Comparison of ENCODE assay signal across 25 cellular contexts in genomic region chr16:86324320-86324719, GRCh38.
DNase-seq lines count a peak whose midpoint lies in the region; ATAC-seq and TF ChIP-seq lines count a peak whose summit lies in the region.
"Had no signal": no experiment of that assay in that cellular context is flagged by ENCODE, and none has a peak within 500 bp of the region (broad histone marks: within the 10 kb centered on the region; RNA-seq: fewer than 3 reads in every experiment).

No MANE protein-coding gene starts in this region.

- H3K36me3 Mint-ChIP-seq in nephron progenitor cell (ENCODE audit: low read depth) (peaks cover 3% of the 10 kb centered on the region), H9 (ENCODE audit: insufficient read depth in 1 of 3, low read depth in 3 of 3) (0 out of 7 replicates have a peak, but pooled peaks cover 0 to 2% (median 0%) of the 10 kb centered on the region in 3 experiments)
- H3K36me3 Mint-ChIP-seq: CD8-positive, alpha-beta T cell had no signal

- no peak overlapping the region for H2BK15ac ChIP-seq in H9 (ENCODE audit: low read depth, low read length)

- H2AK5ac ChIP-seq in H9 (ENCODE audit: insufficient read length, low read length): no peak overlapping the region

- H2AFZ ChIP-seq in H9 (ENCODE audit: low read length): no peak overlapping the region

- H3K9me3 ChIP-seq in sigmoid colon (peaks cover 0 to 2% (median 0%) of the 10 kb centered on the region in 4 donors), aorta (ENCODE audit: control insufficient read depth, low read length) (peaks cover 5% of the 10 kb centered on the region), H9 (ENCODE audit: control insufficient read depth, low read depth, low read length) (peaks cover 5% of the 10 kb centered on the region)

- H3K4me2 ChIP-seq in H9 (ENCODE audit: insufficient read depth, insufficient read length, low read length): no peak overlapping the region
- H3K4me2 ChIP-seq: A549; BLaER1 treated with 17β-estradiol and CSF1 and Interleukin-3, amounts not matched to agents 10 nM and 100 nM had no signal

- H3K27me3 Mint-ChIP-seq in nephron progenitor cell (ENCODE audit: low read depth, poor library complexity) (peaks cover 83% of the 10 kb centered on the region), H9 (ENCODE audit: low read depth) (peaks cover 20% of the 10 kb centered on the region)

- peak; percentile 33 for DNase-seq in activated effector memory CD4-positive, alpha-beta T cell treated with anti-CD3 and anti-CD28 coated beads, Interleukin-2, amount 50 U/mL, for 16 hours
- no peak for DNase-seq in activated effector memory CD4-positive, alpha-beta T cell treated with Interleukin-2 at 50 U/mL for 16 hours
- peak; percentile 43 for DNase-seq in nephron progenitor cell
- DNase-seq in sigmoid colon: peak; percentile 65
- peak; percentile 32 to 67 for DNase-seq in aorta
- DNase-seq in NOMO-1 treated with dmso at 0.1 percent for 144 hours (lab: John Stamatoyannopoulos, UW; ENCODE audit: unreplicated experiment): no peak
- DNase-seq in H9: no peak
- DNase-seq: AML-193; CD4-positive, alpha-beta T cell; CD8-positive, alpha-beta T cell; COR-L47; DMS 273 treated with DMSO at 0.1 percent for 48 hours; DMS153; DMS53; DMS79; DND-41; EL; GDM1 had no signal

- no peak overlapping the region for H3T11ph ChIP-seq in H9 (ENCODE audit: low read length)

- no peaks in the 10 kb centered on the region for H4K20me1 ChIP-seq in H9 (ENCODE audit: control insufficient read depth, insufficient read depth, insufficient read length)
- H4K20me1 ChIP-seq: BLaER1 treated with 17β-estradiol and CSF1 and Interleukin-3, amounts not matched to agents 10 nM and 100 nM had no signal

- ATAC-seq in aorta (ENCODE audit: low FRiP score): no peak
- ATAC-seq in HG03460 (IDR thresholded peaks at IDR 0.05; ENCODE audit: unreplicated experiment): no peak
- ATAC-seq: A549; CD8-positive, alpha-beta T cell; GM12878 had no signal

- no peak overlapping the region for H4K5ac ChIP-seq in H9 (ENCODE audit: insufficient read length, low read depth, low read length)

- H3K27ac ChIP-seq in sigmoid colon (no peak overlapping the region), aorta (ENCODE audit: low read depth in 1 of 2, low read length in 2 of 2) (no peak overlapping the region), H9 (ENCODE audit: insufficient read length, low read depth, low read length) (no peak overlapping the region)
- H3K27ac ChIP-seq: 22Rv1; A549; BLaER1 treated with 17β-estradiol and CSF1 and Interleukin-3, amounts not matched to agents 10 nM and 100 nM; C4-2B had no signal

- H3K4me1 Mint-ChIP-seq in nephron progenitor cell: peaks cover 35% of the 10 kb centered on the region
- no peaks in the 10 kb centered on the region for H3K4me1 Mint-ChIP-seq in H9
- H3K4me1 Mint-ChIP-seq: B cell had no signal

- H2BK20ac ChIP-seq in H9 (ENCODE audit: low read depth, low read length, poor library complexity, severe bottlenecking): no peak overlapping the region

- H3K23me2 ChIP-seq in H9 (ENCODE audit: insufficient read length, low read depth, low read length, poor library complexity, severe bottlenecking): no peaks in the 10 kb centered on the region

- H3K14ac ChIP-seq in H9 (ENCODE audit: insufficient read depth, low read length): no peak overlapping the region

- no peak for TF ChIP-seq CTCF in nephron progenitor cell (IDR thresholded peaks at IDR 0.05)
- TF ChIP-seq CTCF in sigmoid colon (IDR thresholded peaks at IDR 0.05): no peak
- no peak for TF ChIP-seq CTCF in H9 (conservative IDR thresholded peaks at IDR 0.05)

- no peak overlapping the region for H3K4me3 Mint-ChIP-seq in nephron progenitor cell
- H3K4me3 Mint-ChIP-seq in H9: no peak overlapping the region
- H3K4me3 Mint-ChIP-seq: B cell; CD4-positive, alpha-beta T cell; CD8-positive, alpha-beta T cell had no signal

- H3K27me3 ChIP-seq in sigmoid colon: no peaks in the 10 kb centered on the region
- peaks cover 0 to 4% of the 10 kb centered on the region in 2 donors for H3K27me3 ChIP-seq in aorta (ENCODE audit: control insufficient read depth in 1 of 2, insufficient read depth in 2 of 2, low read length in 1 of 2)
- H3K27me3 ChIP-seq in H9 (ENCODE audit: insufficient read depth, low read length): no peaks in the 10 kb centered on the region
- H3K27me3 ChIP-seq: BLaER1 treated with 17β-estradiol and CSF1 and Interleukin-3, amounts not matched to agents 10 nM and 100 nM had no signal

- no peak overlapping the region for H3K9ac ChIP-seq in H9 (ENCODE audit: extremely low read depth, insufficient read length, low read length)
- H3K9ac ChIP-seq: BLaER1 treated with 17β-estradiol and CSF1 and Interleukin-3, amounts not matched to agents 10 nM and 100 nM had no signal

- H3K27ac Mint-ChIP-seq in nephron progenitor cell: no peak overlapping the region
- no peak overlapping the region for H3K27ac Mint-ChIP-seq in H9
- H3K27ac Mint-ChIP-seq: B cell; CD4-positive, alpha-beta T cell; CD8-positive, alpha-beta T cell had no signal

- H3K9me3 Mint-ChIP-seq in nephron progenitor cell (peaks cover 19% of the 10 kb centered on the region), H9 (peaks cover 2 to 3% of the 10 kb centered on the region in 2 experiments; a peak in 1 of 5 replicates)
- H3K9me3 Mint-ChIP-seq: CD8-positive, alpha-beta T cell had no signal

- H2BK120ac ChIP-seq in H9 (ENCODE audit: low read depth, low read length, poor library complexity, severe bottlenecking): no peak overlapping the region

- H3K79me1 ChIP-seq in H9 (ENCODE audit: insufficient read depth, low read depth, low read length, poor library complexity, severe bottlenecking): no peaks in the 10 kb centered on the region

- no peaks in the 10 kb centered on the region for H3K36me3 ChIP-seq in sigmoid colon
- no peaks in the 10 kb centered on the region for H3K36me3 ChIP-seq in aorta (ENCODE audit: control insufficient read depth in 1 of 2, insufficient read depth in 2 of 2, low read length in 1 of 2)
- H3K36me3 ChIP-seq: BLaER1 treated with 17β-estradiol and CSF1 and Interleukin-3, amounts not matched to agents 10 nM and 100 nM had no signal

- H3K18ac ChIP-seq in H9 (ENCODE audit: insufficient read length, low read depth, low read length): no peak overlapping the region

- no peak for TF ChIP-seq EP300 in sigmoid colon (IDR thresholded peaks at IDR 0.05)

- H3K79me2 ChIP-seq in H9 (ENCODE audit: insufficient read depth, low read length): no peaks in the 10 kb centered on the region

- no peak overlapping the region for H3K4ac ChIP-seq in H9 (ENCODE audit: low read depth, low read length)

- 88 to 90% methylated on average over 18 of the region's 18 CpGs for WGBS in sigmoid colon, 2 donors
- 71 to 78% methylated on average over 18 of the region's 18 CpGs for WGBS in aorta, 2 donors
- WGBS in H9 (ENCODE audit: extremely low coverage, insufficient read length, low lambda C conversion rate): no CpG with 5 or more reads among the region's 18 CpGs

- no peak overlapping the region for H3K23ac ChIP-seq in H9 (ENCODE audit: insufficient read length, low read depth, low read length)

- H2BK12ac ChIP-seq in H9 (ENCODE audit: insufficient read length, low read depth, low read length): no peak overlapping the region

- no peak overlapping the region for H3K56ac ChIP-seq in H9 (ENCODE audit: insufficient read length, low read depth, low read length)

- H3K4me1 ChIP-seq in sigmoid colon (no peaks in the 10 kb centered on the region), aorta (ENCODE audit: control insufficient read depth in 1 of 2, insufficient read depth in 2 of 2, low read length in 2 of 2) (no peaks in the 10 kb centered on the region), H9 (ENCODE audit: insufficient read depth, low read length) (no peaks in the 10 kb centered on the region)
- H3K4me1 ChIP-seq: A549 had no signal

- intact Hi-C loops in sigmoid colon (cut with DNase I) (no loop called here), aorta (cut with DNase I) (loop anchor here in 1 of 2 donors (10.0 kb wide), 1 partner anchor 60 kb away; no protein-coding TSS in a partner anchor)

- no peak for TF ChIP-seq POLR2A in sigmoid colon (IDR thresholded peaks at IDR 0.05)

- H4K8ac ChIP-seq in H9 (replicated peaks; ENCODE audit: insufficient read length, low read depth, low read length): no peak overlapping the region

- no peak overlapping the region for H3K4me3 ChIP-seq in sigmoid colon
- H3K4me3 ChIP-seq in aorta (ENCODE audit: low read length in 2 of 2): no peak overlapping the region
- H3K4me3 ChIP-seq: A549; BLaER1 treated with 17β-estradiol and CSF1 and Interleukin-3, amounts not matched to agents 10 nM and 100 nM; GM12878 had no signal

- no peak overlapping the region for H4K91ac ChIP-seq in H9 (ENCODE audit: insufficient read length, low read depth, low read length)

- H2BK5ac ChIP-seq in H9 (ENCODE audit: insufficient read length, low read length): no peak overlapping the region

Comparison
In these comparisons a context has a peak if more than half of its experiments do, and no peak if none do; other contexts are left out.
1. DNase-seq: peak in activated effector memory CD4-positive, alpha-beta T cell treated with anti-CD3 and anti-CD28 coated beads, Interleukin-2, amount 50 U/mL, for 16 hours (single experiment), nephron progenitor cell (single experiment), sigmoid colon (single experiment) and aorta (2 of 2); none in activated effector memory CD4-positive, alpha-beta T cell treated with Interleukin-2 at 50 U/mL for 16 hours (single experiment), NOMO-1 treated with dmso at 0.1 percent for 144 hours (single experiment) and H9 (single experiment).